ENCODE assay signal across 21 cellular contexts in the genomic region with DNA sequence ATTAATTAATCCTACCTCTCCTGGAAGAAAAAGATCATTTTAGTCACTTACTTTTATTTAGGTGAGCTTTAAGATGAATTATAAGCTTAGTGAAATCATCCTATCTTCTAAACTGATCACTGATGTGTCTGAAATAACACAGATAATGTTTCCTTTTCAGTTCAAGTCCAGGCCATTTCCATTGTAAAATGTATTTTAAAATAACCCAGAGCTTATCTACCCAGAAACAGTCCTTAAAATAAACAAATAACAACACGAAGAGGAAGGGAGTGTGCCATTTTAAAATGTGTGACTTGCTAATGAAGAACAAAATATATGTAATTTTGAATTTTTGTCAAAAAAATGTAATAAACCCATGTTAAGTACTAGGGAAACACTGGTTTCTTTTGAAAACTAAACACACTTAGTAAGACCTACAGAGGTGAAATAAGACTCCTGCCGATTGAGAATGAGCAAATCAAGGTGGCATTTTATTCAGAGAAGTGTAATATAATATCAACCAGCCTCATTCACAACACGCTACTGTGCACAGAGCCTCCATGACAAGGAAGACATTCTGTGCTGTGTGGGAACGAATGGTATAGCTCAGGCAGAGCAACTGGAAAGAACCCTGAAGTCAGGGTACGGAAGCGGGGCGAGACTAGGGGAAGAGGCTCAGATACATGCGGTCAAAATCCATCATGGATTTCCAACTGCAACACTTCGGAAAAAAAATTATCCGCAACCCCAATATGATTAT. TPM values are rescaled to one million over a fixed set of nuclear protein-coding genes. Genes with fewer than 3 reads are reported as not detected.
A peak's percentile ranks its signal among the peaks of the same experiment; 100 is the strongest.
DNase-seq lines count a peak whose midpoint lies in the region; ATAC-seq and TF ChIP-seq lines count a peak whose summit lies in the region.
"Had no signal": no experiment of that assay in that cellular context is flagged by ENCODE, and none has a peak within 500 bp of the region (broad histone marks: within the 10 kb centered on the region; RNA-seq: fewer than 3 reads in every experiment).

No MANE protein-coding gene starts in this region.

- no peaks in the 10 kb centered on the region for H4K20me1 ChIP-seq in hepatocyte (ENCODE audit: insufficient read depth, poor library complexity, severe bottlenecking)

- peak overlapping the region; percentile 99 for H3K27ac Mint-ChIP-seq in type B pancreatic cell
- no peak overlapping the region for H3K27ac Mint-ChIP-seq in activated naive CD4-positive, alpha-beta T cell treated with anti-CD3 and anti-CD28 coated beads, Interleukin-2, amount 10 ng/mL, durations not matched to agents 7 days and 5 days
- H3K27ac Mint-ChIP-seq: activated naive CD8-positive, alpha-beta T cell; nephron progenitor cell had no signal

- no peaks in the 10 kb centered on the region for H3K9me3 ChIP-seq in hepatocyte (ENCODE audit: low read depth)
- H3K9me3 ChIP-seq: gastroesophageal sphincter, right atrium auricular region had no signal

- H3K4me2 ChIP-seq in hepatocyte = peak overlapping the region; percentile 58

- H3K36me3 ChIP-seq in brain microvascular endothelial cell (replicated peaks) = no peaks in the 10 kb centered on the region
- no peaks in the 10 kb centered on the region for H3K36me3 ChIP-seq in hepatocyte (replicated peaks; ENCODE audit: insufficient read depth, low read depth)
- H3K36me3 ChIP-seq: right atrium auricular region had no signal

- CTCF ChIA-PET in activated naive CD4-positive, alpha-beta T cell treated with anti-CD3 and anti-CD28 coated beads, Interleukin-2, amount 10 ng/mL, durations not matched to agents 7 days and 5 days (lab: Charles Lee) = interaction anchor here (0.8 to 1.4 kb wide), 2 partner anchors 16 to 20 kb away, joined by 4 to 5 read pairs; no protein-coding TSS in a partner anchor

- DNase-seq in DMS 273 (lab: John Stamatoyannopoulos, UW; ENCODE audit: unreplicated experiment) (peak; percentile 15), DMS 273 treated with DMSO at 0.1 percent for 48 hours (lab: John Stamatoyannopoulos, UW) (no peak), brain microvascular endothelial cell (no peak), hepatocyte (ENCODE audit: low spot score) (no peak), type B pancreatic cell (ENCODE audit: extremely low spot score, unreplicated experiment) (no peak), NCI-H2196 treated with DMSO at 0.1 percent for 48 hours (lab: John Stamatoyannopoulos, UW; ENCODE audit: unreplicated experiment) (no peak)
- no peak for DNase-seq in activated naive CD4-positive, alpha-beta T cell treated with anti-CD3 and anti-CD28 coated beads, Interleukin-2, amount 10 ng/mL, durations not matched to agents 7 days and 5 days
- DNase-seq: 8988T; activated CD4-positive, alpha-beta T cell treated with anti-CD3 and anti-CD28 coated beads for 48 hours; effector CD8-positive, alpha-beta T cell; nephron progenitor cell; SHP77; stimulated activated CD4-positive, alpha-beta T cell treated with anti-CD3 and anti-CD28 coated beads, Interleukin-2, amount 100 ng/mL, for 24 hours had no signal

- no peaks in the 10 kb centered on the region for H3K9me3 Mint-ChIP-seq in type B pancreatic cell
- no peaks in the 10 kb centered on the region for H3K9me3 Mint-ChIP-seq in activated naive CD4-positive, alpha-beta T cell treated with anti-CD3 and anti-CD28 coated beads, Interleukin-2, amount 10 ng/mL, durations not matched to agents 7 days and 5 days
- H3K9me3 Mint-ChIP-seq: nephron progenitor cell had no signal

- H3K4me3 ChIP-seq in brain microvascular endothelial cell (ENCODE audit: low read depth, low read length) (peak overlapping the region; percentile 57), hepatocyte (no peak overlapping the region)
- H3K4me3 ChIP-seq: gastroesophageal sphincter, lung, right atrium auricular region had no signal

- H3K4me1 ChIP-seq in hepatocyte (ENCODE audit: insufficient read depth) = peaks cover 34% of the 10 kb centered on the region

- H3K27me3 ChIP-seq in brain microvascular endothelial cell (replicated peaks) (no peaks in the 10 kb centered on the region), hepatocyte (no peaks in the 10 kb centered on the region)
- H3K27me3 ChIP-seq: gastroesophageal sphincter, right atrium auricular region had no signal

- in situ Hi-C loops in brain microvascular endothelial cell (cut with HindIII; ENCODE audit: low pct_ligation_motif_present, low sequenced_read_pairs) = no loop called here

- H3K36me3 Mint-ChIP-seq in type B pancreatic cell = peaks cover 12% of the 10 kb centered on the region
- H3K36me3 Mint-ChIP-seq in activated naive CD4-positive, alpha-beta T cell treated with anti-CD3 and anti-CD28 coated beads, Interleukin-2, amount 10 ng/mL, durations not matched to agents 7 days and 5 days = no peaks in the 10 kb centered on the region
- H3K36me3 Mint-ChIP-seq: activated naive CD8-positive, alpha-beta T cell had no signal

- no peak overlapping the region for H3K4me3 Mint-ChIP-seq in type B pancreatic cell
- no peak overlapping the region for H3K4me3 Mint-ChIP-seq in activated naive CD4-positive, alpha-beta T cell treated with anti-CD3 and anti-CD28 coated beads, Interleukin-2, amount 10 ng/mL, durations not matched to agents 7 days and 5 days
- H3K4me3 Mint-ChIP-seq: activated naive CD8-positive, alpha-beta T cell; nephron progenitor cell had no signal

- ATAC-seq in GM18870 (IDR thresholded peaks at IDR 0.05; ENCODE audit: unreplicated experiment) = no peak
- ATAC-seq: gastroesophageal sphincter, HepG2 had no signal

- TF ChIP-seq CTCF in brain microvascular endothelial cell (IDR thresholded peaks at IDR 0.05; ENCODE audit: low read depth, low read length, missing control alignments) (no peak), hepatocyte (IDR thresholded peaks at IDR 0.05; ENCODE audit: poor library complexity) (no peak), type B pancreatic cell (conservative IDR thresholded peaks at IDR 0.05) (no peak)

- H2AFZ ChIP-seq in hepatocyte = no peak overlapping the region

- peaks cover 55% of the 10 kb centered on the region for H3K79me2 ChIP-seq in hepatocyte

- no peaks in the 10 kb centered on the region for H3K9me2 ChIP-seq in hepatocyte (replicated peaks; ENCODE audit: insufficient read depth)

- peaks cover 38% of the 10 kb centered on the region for H3K4me1 Mint-ChIP-seq in type B pancreatic cell (ENCODE audit: unreplicated experiment)
- peaks cover 35% of the 10 kb centered on the region for H3K4me1 Mint-ChIP-seq in activated naive CD4-positive, alpha-beta T cell treated with anti-CD3 and anti-CD28 coated beads, Interleukin-2, amount 10 ng/mL, durations not matched to agents 7 days and 5 days

- peak overlapping the region; percentile 96 for H3K27ac ChIP-seq in brain microvascular endothelial cell
- peak overlapping the region; percentile 79 for H3K27ac ChIP-seq in hepatocyte
- H3K27ac ChIP-seq: gastroesophageal sphincter, right atrium auricular region had no signal

- WGBS in hepatocyte (ENCODE audit: low lambda C conversion rate, missing lambda C conversion rate) = 87% methylated on average over 10 of the region's 10 CpGs

- no peaks in the 10 kb centered on the region for H3K27me3 Mint-ChIP-seq in type B pancreatic cell
- H3K27me3 Mint-ChIP-seq in activated naive CD4-positive, alpha-beta T cell treated with anti-CD3 and anti-CD28 coated beads, Interleukin-2, amount 10 ng/mL, durations not matched to agents 7 days and 5 days = peaks cover 19% of the 10 kb centered on the region

RNA-seq across cellular contexts. Expression of gene LRP11, which starts 7.7 kb away (rescaled TPM):
- total RNA-seq in hepatocyte = 33.6 and 46.8 TPM in 2 replicates
- 28.1 and 35.4 TPM in 2 replicates for polyA plus RNA-seq in hepatocyte
- 56.6 and 66.4 TPM in 2 replicates for total RNA-seq in type B pancreatic cell (ENCODE audit: low replicate concordance)

RNA-seq across cellular contexts. Expression of gene RAET1E, which starts 41.5 kb away (rescaled TPM):
- total RNA-seq in hepatocyte (0.28 TPM in 1 of 2 replicates, not detected in the other), type B pancreatic cell (ENCODE audit: low replicate concordance) (1.2 TPM in 1 of 2 replicates, not detected in the other)
- 0.44 TPM in 1 of 2 replicates, not detected in the other for polyA plus RNA-seq in hepatocyte
- total RNA-seq: H4, HepG2, temporal lobe had no signal
- polyA plus RNA-seq: HepG2 had no signal
